Comparison of ENCODE assay signal across 27 cellular contexts in the genomic region with DNA sequence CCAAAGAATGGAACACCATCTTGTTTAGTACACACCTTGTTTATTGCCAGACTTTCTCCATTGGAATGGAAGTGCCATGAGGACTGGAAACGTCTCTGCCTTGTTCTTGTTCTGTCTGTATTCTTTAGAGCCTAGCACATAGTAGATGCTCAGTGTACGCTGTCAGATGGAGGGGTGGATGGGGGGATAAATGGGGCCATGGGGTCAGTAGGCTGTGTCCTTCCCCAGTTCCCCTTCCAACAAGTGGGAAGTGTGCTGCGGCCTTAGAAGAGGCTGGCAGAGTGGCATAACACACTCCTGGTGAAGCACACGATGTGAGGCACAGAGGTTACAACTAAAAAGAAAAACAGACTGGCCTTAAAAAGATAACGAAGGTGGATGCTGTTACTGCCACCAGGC.
DNase-seq lines count a peak whose midpoint lies in the region; ATAC-seq and TF ChIP-seq lines count a peak whose summit lies in the region.
"Had no signal": no experiment of that assay in that cellular context is flagged by ENCODE, and none has a peak within 500 bp of the region (broad histone marks: within the 10 kb centered on the region; RNA-seq: fewer than 3 reads in every experiment).

No MANE protein-coding gene starts in this region.

- peaks cover 30% of the 10 kb centered on the region for H3F3A ChIP-seq in neural progenitor cell (ENCODE audit: low read depth)

- no peaks in the 10 kb centered on the region for H3K79me2 ChIP-seq in neural progenitor cell (ENCODE audit: low read depth)

- TF ChIP-seq CTCF in VCaP (conservative IDR thresholded peaks at IDR 0.05): no peak
- TF ChIP-seq CTCF in left lung (IDR thresholded peaks at IDR 0.05): no peak
- TF ChIP-seq CTCF in neural progenitor cell (IDR thresholded peaks at IDR 0.05): no peak
- no peak for TF ChIP-seq CTCF in upper lobe of left lung (IDR thresholded peaks at IDR 0.05)

- H3K4me2 ChIP-seq in neural progenitor cell: no peak overlapping the region

- peak overlapping the region; percentile 87 for H3K27ac Mint-ChIP-seq in neural progenitor cell
- H3K27ac Mint-ChIP-seq: activated T-cell treated with anti-CD3 and anti-CD28 coated beads, Interleukin-2, amount 50 U/mL, for 72 hours; stimulated activated naive CD8-positive, alpha-beta T cell treated with anti-CD3 and anti-CD28 coated beads, Interleukin-15, Interleukin-2, amounts not matched to agents 100 ng/mL and 50 ng/mL, for 24 hours had no signal

- peaks cover 13% of the 10 kb centered on the region for H3K27me3 Mint-ChIP-seq in neural progenitor cell (ENCODE audit: insufficient read depth, low read depth)
- H3K27me3 Mint-ChIP-seq: stimulated activated naive CD8-positive, alpha-beta T cell treated with anti-CD3 and anti-CD28 coated beads, Interleukin-15, Interleukin-2, amounts not matched to agents 100 ng/mL and 50 ng/mL, for 24 hours had no signal

- no peak overlapping the region for H3K9ac ChIP-seq in neural progenitor cell

- no peak overlapping the region for H3K4me3 ChIP-seq in left lung
- H3K4me3 ChIP-seq in neural progenitor cell: no peak overlapping the region
- H3K4me3 ChIP-seq in upper lobe of left lung: no peak overlapping the region
- H3K4me3 ChIP-seq: esophagus muscularis mucosa, MG63, prostate gland, right lobe of liver, spleen had no signal

- DNase-seq in left lung (no peak), neural progenitor cell (ENCODE audit: low spot score) (no peak), upper lobe of left lung (no peak), Ammon's horn (ENCODE audit: low spot score) (no peak)
- DNase-seq: activated CD4-positive, alpha-beta T cell treated with anti-CD3 and anti-CD28 coated beads, Interleukin-2, amount 50 U/mL, for 1 hour; activated CD4-positive, CD25-positive, alpha-beta regulatory T cell; activated T-cell treated with anti-CD3 and anti-CD28 coated beads, Interleukin-2, amount 50 U/mL, for 72 hours; dermis blood vessel endothelial cell; foreskin fibroblast; GDM1; KG1; MG63; NCI-H1105; NCI-H187 treated with DMSO at 0.1 percent for 48 hours; NCI-H2171; NCI-H510A; right lobe of liver; stimulated activated CD4-positive, alpha-beta T cell treated with anti-CD3 and anti-CD28 coated beads, Interleukin-2, amount 100 ng/mL, for 24 hours; T1000 had no signal

- H3K27me3 ChIP-seq in left lung (no peaks in the 10 kb centered on the region), neural progenitor cell (no peaks in the 10 kb centered on the region), upper lobe of left lung (no peaks in the 10 kb centered on the region)
- H3K27me3 ChIP-seq: esophagus muscularis mucosa, MG63, right lobe of liver, spleen had no signal

- no peak overlapping the region for H2AFZ ChIP-seq in neural progenitor cell (replicated peaks)

- H3K4me1 Mint-ChIP-seq in neural progenitor cell: peaks cover 49% of the 10 kb centered on the region

- H3K9me3 Mint-ChIP-seq in neural progenitor cell: no peaks in the 10 kb centered on the region
- H3K9me3 Mint-ChIP-seq: activated T-cell treated with anti-CD3 and anti-CD28 coated beads, Interleukin-2, amount 50 U/mL, for 72 hours; stimulated activated naive CD8-positive, alpha-beta T cell treated with anti-CD3 and anti-CD28 coated beads, Interleukin-15, Interleukin-2, amounts not matched to agents 100 ng/mL and 50 ng/mL, for 24 hours had no signal

- peaks cover 8% of the 10 kb centered on the region for H3K36me3 Mint-ChIP-seq in neural progenitor cell

- 93 to 98% methylated on average over 5 of the region's 5 CpGs for WGBS in upper lobe of left lung, 2 donors

- ATAC-seq in left lung: no peak
- no peak for ATAC-seq in upper lobe of left lung (ENCODE audit: low FRiP score in 2 of 2)
- ATAC-seq in HG03460 (IDR thresholded peaks at IDR 0.05; ENCODE audit: unreplicated experiment): no peak
- ATAC-seq in GM21390 (IDR thresholded peaks at IDR 0.05; ENCODE audit: unreplicated experiment): no peak
- ATAC-seq: activated T-cell treated with anti-CD3 and anti-CD28 coated beads, Interleukin-2, amount 50 U/mL, for 72 hours; right lobe of liver had no signal

- no peak overlapping the region for H3K4me3 Mint-ChIP-seq in neural progenitor cell
- H3K4me3 Mint-ChIP-seq: activated T-cell treated with anti-CD3 and anti-CD28 coated beads, Interleukin-2, amount 50 U/mL, for 72 hours; CD14-positive monocyte; stimulated activated naive CD8-positive, alpha-beta T cell treated with anti-CD3 and anti-CD28 coated beads, Interleukin-15, Interleukin-2, amounts not matched to agents 100 ng/mL and 50 ng/mL, for 24 hours had no signal

- no peak for TF ChIP-seq POLR2A in upper lobe of left lung (IDR thresholded peaks at IDR 0.05)

- H3K9me3 ChIP-seq in left lung: no peaks in the 10 kb centered on the region
- H3K9me3 ChIP-seq in neural progenitor cell (ENCODE audit: low read depth): no peaks in the 10 kb centered on the region
- no peaks in the 10 kb centered on the region for H3K9me3 ChIP-seq in upper lobe of left lung
- H3K9me3 ChIP-seq: esophagus muscularis mucosa, MG63, prostate gland, right lobe of liver, spleen had no signal

- TF ChIP-seq EP300 in upper lobe of left lung (IDR thresholded peaks at IDR 0.05): no peak

- no peaks in the 10 kb centered on the region for H4K20me1 ChIP-seq in neural progenitor cell (ENCODE audit: low read depth)

- peaks cover 0 to 14% of the 10 kb centered on the region in 2 donors for H3K36me3 ChIP-seq in left lung
- no peaks in the 10 kb centered on the region for H3K36me3 ChIP-seq in neural progenitor cell
- H3K36me3 ChIP-seq in upper lobe of left lung: peaks cover 0 to 11% (median 0%) of the 10 kb centered on the region in 4 donors
- H3K36me3 ChIP-seq: MG63, prostate gland, right lobe of liver had no signal

- peaks cover 22 to 24% of the 10 kb centered on the region in 2 donors for H3K4me1 ChIP-seq in left lung
- peaks cover 25% of the 10 kb centered on the region for H3K4me1 ChIP-seq in neural progenitor cell
- peaks cover 3 to 66% (median 35%) of the 10 kb centered on the region in 4 donors for H3K4me1 ChIP-seq in upper lobe of left lung

- H3K27ac ChIP-seq in VCaP (peak overlapping the region; percentile 90; the same call in 1 of the 2 replicates), left lung (peak overlapping the region; percentile 75 to 89), neural progenitor cell (no peak overlapping the region), upper lobe of left lung (peak overlapping the region; percentile 42 to 92 (median 68))
- H3K27ac ChIP-seq: right lobe of liver had no signal

- intact Hi-C loops in left lung (cut with DNase I): no loop called here
